24 cellular contexts compared by ENCODE assay signal in genomic region chr11:126173257-126173656, GRCh38.
"Had no signal": no experiment of that assay in that cellular context is flagged by ENCODE, and none has a peak within 500 bp of the region (broad histone marks: within the 10 kb centered on the region; RNA-seq: fewer than 3 reads in every experiment).

No MANE protein-coding gene starts in this region.

- DNase-seq: activated CD4-positive, alpha-beta T cell treated with anti-CD3 and anti-CD28 coated beads, Interleukin-2, amount 10 ng/mL, durations not matched to agents 7 days and 5 days; activated CD8-positive, alpha-beta memory T cell treated with anti-CD3 and anti-CD28 coated beads for 24 hours; activated CD8-positive, alpha-beta memory T cell treated with anti-CD3 and anti-CD28 coated beads, Interleukin-2, amount 50 U/mL, for 48 hours; activated effector memory CD4-positive, alpha-beta T cell treated with Interleukin-2 at 50 U/mL for 16 hours; activated naive CD4-positive, alpha-beta T cell treated with anti-CD3 and anti-CD28 coated beads, Interleukin-2, amount 50 U/mL, for 16 hours; activated T-cell treated with anti-CD3 and anti-CD28 coated beads, Interleukin-2, amount 50 U/mL, for 48 hours; aorta; foreskin melanocyte; glutamatergic neuron; hypothalamus; islet precursor cell; left colon; ovary; psoas muscle; right cardiac atrium; small intestine; stimulated activated CD4-positive, alpha-beta T cell treated with anti-CD3 and anti-CD28 coated beads, Interleukin-4, amount 100 ng/mL, for 1 hour; stomach; trophoblast cell had no signal

- ATAC-seq: activated CD4-positive, CD25-positive, alpha-beta regulatory T cell treated with anti-CD3 and anti-CD28 coated beads, Interleukin-2, amount 50 U/mL, for 24 hours; left colon; right cardiac atrium; stimulated activated effector memory CD8-positive, alpha-beta T cell treated with anti-CD3 and anti-CD28 coated beads, Interleukin-12 subunit alpha, Interleukin-12 subunit beta, amount 100 ng/mL, for 72 hours had no signal

- H3K9me3 Mint-ChIP-seq: activated CD4-positive, alpha-beta T cell treated with anti-CD3 and anti-CD28 coated beads, Interleukin-2, amount 10 ng/mL, durations not matched to agents 7 days and 5 days; central memory CD8-positive, alpha-beta T cell; mesothelial cell of epicardium; stimulated activated effector memory CD8-positive, alpha-beta T cell treated with anti-CD3 and anti-CD28 coated beads, Interleukin-12 subunit alpha, Interleukin-12 subunit beta, amount 100 ng/mL, for 72 hours had no signal

- H3K4me1 Mint-ChIP-seq: activated CD4-positive, alpha-beta T cell treated with anti-CD3 and anti-CD28 coated beads, Interleukin-2, amount 10 ng/mL, durations not matched to agents 7 days and 5 days; central memory CD8-positive, alpha-beta T cell; stimulated activated effector memory CD8-positive, alpha-beta T cell treated with anti-CD3 and anti-CD28 coated beads, Interleukin-12 subunit alpha, Interleukin-12 subunit beta, amount 100 ng/mL, for 72 hours had no signal

- H3K27ac Mint-ChIP-seq: activated CD4-positive, alpha-beta T cell treated with anti-CD3 and anti-CD28 coated beads, Interleukin-2, amount 10 ng/mL, durations not matched to agents 7 days and 5 days; mesothelial cell of epicardium; stimulated activated effector memory CD8-positive, alpha-beta T cell treated with anti-CD3 and anti-CD28 coated beads, Interleukin-12 subunit alpha, Interleukin-12 subunit beta, amount 100 ng/mL, for 72 hours had no signal

- H3K4me3 Mint-ChIP-seq: activated CD4-positive, alpha-beta T cell treated with anti-CD3 and anti-CD28 coated beads, Interleukin-2, amount 10 ng/mL, durations not matched to agents 7 days and 5 days; central memory CD8-positive, alpha-beta T cell; mesothelial cell of epicardium; neural progenitor cell; stimulated activated effector memory CD8-positive, alpha-beta T cell treated with anti-CD3 and anti-CD28 coated beads, Interleukin-12 subunit alpha, Interleukin-12 subunit beta, amount 100 ng/mL, for 72 hours had no signal

- H3K36me3 Mint-ChIP-seq: mesothelial cell of epicardium; neural progenitor cell; stimulated activated effector memory CD8-positive, alpha-beta T cell treated with anti-CD3 and anti-CD28 coated beads, Interleukin-12 subunit alpha, Interleukin-12 subunit beta, amount 100 ng/mL, for 72 hours had no signal
